Comparison of ENCODE assay signal across 28 cellular contexts in genomic region chr6:46815130-46815529, GRCh38. TPM values are rescaled to one million over a fixed set of nuclear protein-coding genes. Genes with fewer than 3 reads are reported as not detected.
DNase-seq lines count a peak whose midpoint lies in the region; ATAC-seq, FAIRE-seq and TF ChIP-seq lines count a peak whose summit lies in the region.
"Had no signal": no experiment of that assay in that cellular context is flagged by ENCODE, and none has a peak within 500 bp of the region (broad histone marks: within the 10 kb centered on the region; RNA-seq: fewer than 3 reads in every experiment).

No MANE protein-coding gene starts in this region.

- intact Hi-C loops in left colon (cut with DNase I, micrococcal nuclease) = no loop called here

- no peaks in the 10 kb centered on the region for H3K9me3 Mint-ChIP-seq in activated T-helper 17 cell treated with anti-CD3 and anti-CD28 coated beads, Interleukin-2, amount 50 U/mL, for 72 hours
- H3K9me3 Mint-ChIP-seq: activated T-helper 1 cell treated with anti-CD3 and anti-CD28 coated beads, Interleukin-12 subunit alpha, Interleukin-12 subunit beta, Interleukin-2, Interleukin-4 antibody, amounts not matched to agents 30 ng/mL and 10 ng/mL and 1 ng/mL, durations not matched to agents 14 hours and 24 hours and 36 hours; central memory CD8-positive, alpha-beta T cell; T-helper 2 cell treated with Interferon-gamma antibody and Interleukin-4, amounts not matched to agents 5 μg/mL and 100 μg/mL, for 36 hours had no signal

- H3K4me3 Mint-ChIP-seq in activated T-helper 17 cell treated with anti-CD3 and anti-CD28 coated beads, Interleukin-2, amount 50 U/mL, for 72 hours = no peak overlapping the region
- H3K4me3 Mint-ChIP-seq: activated naive CD8-positive, alpha-beta T cell; activated T-helper 1 cell treated with anti-CD3 and anti-CD28 coated beads, Interleukin-12 subunit alpha, Interleukin-12 subunit beta, Interleukin-2, Interleukin-4 antibody, amounts not matched to agents 30 ng/mL and 10 ng/mL and 1 ng/mL, durations not matched to agents 14 hours and 24 hours and 36 hours; central memory CD8-positive, alpha-beta T cell; naive B cell; T-helper 2 cell treated with Interferon-gamma antibody and Interleukin-4, amounts not matched to agents 5 μg/mL and 100 μg/mL, for 36 hours; WTC11 had no signal

- no peak overlapping the region for H3K4me3 ChIP-seq in bronchial epithelial cell (ENCODE audit: low read depth, low read length)
- H3K4me3 ChIP-seq: BLaER1, dorsolateral prefrontal cortex, K562, psoas muscle, suprapubic skin had no signal

- ATAC-seq in left colon = peak; percentile 92
- no peak for ATAC-seq in HG03342 (IDR thresholded peaks at IDR 0.05; ENCODE audit: unreplicated experiment)
- no peak for ATAC-seq in GM18858 (IDR thresholded peaks at IDR 0.05; ENCODE audit: unreplicated experiment)
- no peak for ATAC-seq in activated T-helper 17 cell treated with anti-CD3 and anti-CD28 coated beads, Interleukin-2, amount 50 U/mL, for 72 hours (replicated peaks)
- ATAC-seq: K562, left lobe of liver, psoas muscle, Right ventricle myocardium inferior, WTC11 had no signal

- FAIRE-seq in bronchial epithelial cell (lab: Jason Lieb, UNC) = peak; percentile 76
- FAIRE-seq: K562, urothelium cell line had no signal

- no peaks in the 10 kb centered on the region for H3K4me1 Mint-ChIP-seq in activated T-helper 17 cell treated with anti-CD3 and anti-CD28 coated beads, Interleukin-2, amount 50 U/mL, for 72 hours
- H3K4me1 Mint-ChIP-seq: central memory CD8-positive, alpha-beta T cell; naive B cell had no signal

- H3K36me3 ChIP-seq in bronchial epithelial cell (ENCODE audit: control insufficient read depth, insufficient read depth, low read length) = no peaks in the 10 kb centered on the region
- H3K36me3 ChIP-seq: BLaER1, suprapubic skin had no signal

- H3K27ac Mint-ChIP-seq in activated T-helper 17 cell treated with anti-CD3 and anti-CD28 coated beads, Interleukin-2, amount 50 U/mL, for 72 hours = no peak overlapping the region
- H3K27ac Mint-ChIP-seq: activated naive CD8-positive, alpha-beta T cell; activated T-helper 1 cell treated with anti-CD3 and anti-CD28 coated beads, Interleukin-12 subunit alpha, Interleukin-12 subunit beta, Interleukin-2, Interleukin-4 antibody, amounts not matched to agents 30 ng/mL and 10 ng/mL and 1 ng/mL, durations not matched to agents 14 hours and 24 hours and 36 hours; naive B cell; T-helper 2 cell treated with Interferon-gamma antibody and Interleukin-4, amounts not matched to agents 5 μg/mL and 100 μg/mL, for 36 hours; WTC11 had no signal

- H3K27me3 ChIP-seq in bronchial epithelial cell (ENCODE audit: control insufficient read depth, insufficient read depth, low read length) = no peaks in the 10 kb centered on the region
- H3K27me3 ChIP-seq: BLaER1 had no signal

- in situ Hi-C loops in G401 (cut with HindIII; ENCODE audit: low sequenced_read_pairs) = no loop called here

- peaks cover 41% of the 10 kb centered on the region for H3K27me3 Mint-ChIP-seq in activated T-helper 17 cell treated with anti-CD3 and anti-CD28 coated beads, Interleukin-2, amount 50 U/mL, for 72 hours

- DNase-seq in Daoy (ENCODE audit: low read depth) (peak; percentile 55), NCI-H226 (peak; percentile 51), bronchial epithelial cell (ENCODE audit: low read depth) (peak; percentile 94), left colon (peak; percentile 20 to 66), G401 (ENCODE audit: low spot score) (no peak)
- DNase-seq: aorta, Caco-2, dorsolateral prefrontal cortex, head of caudate nucleus, MV-4-11, naive B cell, NCI-H526 treated with DMSO at 0.1 percent for 48 hours, psoas muscle had no signal

- TF ChIP-seq CTCF in bronchial epithelial cell (IDR thresholded peaks at IDR 0.05; ENCODE audit: insufficient read depth, low read length, severe bottlenecking) = no peak

- H3K36me3 Mint-ChIP-seq in activated T-helper 17 cell treated with anti-CD3 and anti-CD28 coated beads, Interleukin-2, amount 50 U/mL, for 72 hours (ENCODE audit: low read depth) = no peaks in the 10 kb centered on the region
- H3K36me3 Mint-ChIP-seq: activated naive CD8-positive, alpha-beta T cell; naive B cell; WTC11 had no signal

RNA-seq across cellular contexts. Expression of gene MEP1A, which starts 21.9 kb away (rescaled TPM):
- not detected in 2 replicates for total RNA-seq in Daoy (2014; rRNA removed; shearing (Covaris generic))
- total RNA-seq in bronchial epithelial cell = not detected in 2 replicates
- total RNA-seq in left colon = 100 to 1,000 TPM; 197 to 412 TPM
- total RNA-seq in activated T-helper 17 cell treated with anti-CD3 and anti-CD28 coated beads, Interleukin-2, amount 50 U/mL, for 72 hours = not detected
- total RNA-seq in G401 (2014; rRNA removed; shearing (Covaris generic)) = not detected in 2 replicates
- total RNA-seq: activated T-helper 1 cell treated with anti-CD3 and anti-CD28 coated beads, Interleukin-12 subunit alpha, Interleukin-12 subunit beta, Interleukin-2, Interleukin-4 antibody, amounts not matched to agents 30 ng/mL and 10 ng/mL and 1 ng/mL, durations not matched to agents 14 hours and 24 hours and 36 hours; aorta; K562; left lobe of liver; psoas muscle; Right ventricle myocardium inferior; skeletal muscle tissue had no signal

Comparison
In these comparisons a context has a peak if more than half of its experiments do, and no peak if none do; other contexts are left out.
1. RNA of gene MEP1A, which starts 21.9 kb away (total RNA-seq): 197 to 412 TPM in left colon; not detected in Daoy, not detected in bronchial epithelial cell, not detected in activated T-helper 17 cell treated with anti-CD3 and anti-CD28 coated beads, Interleukin-2, amount 50 U/mL, for 72 hours and not detected in G401; every median in the first group is over 100 times any median in the second.